1 cellular context compared by ENCODE assay signal in genomic region chr11:766106-766940, GRCh38.
TF ChIP-seq lines count a peak whose summit lies in the region.

No MANE protein-coding gene starts in this region.

TF ChIP-seq in GM12878, 131 proteins besides CTCF, POLR2A, EP300 and RAD21:
- no peak for TF ChIP-seq USF1 (IDR thresholded peaks at IDR 0.05; ENCODE audit: borderline replicate concordance, extremely low read length, insufficient read depth, low read depth, low read length)
- no peak for TF ChIP-seq NRF1 (conservative IDR thresholded peaks at IDR 0.05; ENCODE audit: low read depth, low read length)
- no peak for TF ChIP-seq MEF2B (IDR thresholded peaks at IDR 0.05; ENCODE audit: partially characterized antibody, poor library complexity, severe bottlenecking)
- TF ChIP-seq YY1 (IDR thresholded peaks at IDR 0.05; ENCODE audit: low read depth, low read length), result no peak
- TF ChIP-seq IKZF1 (conservative IDR thresholded peaks at IDR 0.05), result no peak
- TF ChIP-seq TCF7 (IDR thresholded peaks at IDR 0.05; ENCODE audit: borderline replicate concordance), result no peak
- TF ChIP-seq CEBPB (IDR thresholded peaks at IDR 0.05; ENCODE audit: borderline replicate concordance in 1 of 2, low read depth in 2 of 2, low read length in 2 of 2), result no peak
TF ChIP-seq in GM12878: peak in this region for 0.
